ENCODE assay signal across 8 cellular contexts in the genomic region with DNA sequence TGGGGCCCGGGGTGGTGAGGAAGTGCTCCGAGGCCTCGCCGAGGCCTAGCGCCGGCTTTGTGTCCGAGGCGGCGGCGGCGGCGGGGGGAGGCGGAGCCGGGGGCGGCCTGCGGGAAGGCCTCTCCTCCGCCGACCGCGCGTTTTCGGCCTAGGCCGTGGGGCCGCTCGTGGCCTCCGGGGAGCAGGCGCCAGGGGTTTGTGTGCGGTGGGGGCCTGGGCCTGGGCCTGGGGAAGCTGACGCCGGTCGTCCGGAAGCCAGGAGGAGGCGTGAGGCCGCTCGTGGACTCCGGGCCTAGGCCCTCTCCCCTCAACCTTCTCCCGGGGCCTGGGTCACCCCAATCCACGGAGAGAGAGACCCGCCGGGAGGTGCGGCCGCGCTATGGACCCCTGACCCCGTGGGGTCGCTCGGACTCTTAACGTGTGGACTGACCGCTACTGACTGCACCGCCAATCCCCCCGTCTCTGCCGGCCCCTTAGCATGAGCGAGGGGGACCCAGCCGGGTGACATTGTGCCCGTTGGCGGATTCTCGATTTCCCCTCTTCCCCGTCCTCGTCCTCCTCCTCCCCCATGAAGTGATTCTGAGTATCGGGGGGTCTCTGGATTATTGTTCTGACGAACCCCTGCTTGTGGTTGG. TPM values are rescaled to one million over a fixed set of nuclear protein-coding genes. Genes with fewer than 3 reads are reported as not detected.
DNase-seq lines count a peak whose midpoint lies in the region; ATAC-seq and TF ChIP-seq lines count a peak whose summit lies in the region.

No MANE protein-coding gene starts in this region.

- H3K27ac ChIP-seq in caudate nucleus (ENCODE audit: low read depth, low read length): peak overlapping the region; percentile 98
- peak overlapping the region; percentile 98 to 100 for H3K27ac ChIP-seq in liver (ENCODE audit: low read depth in 1 of 2, low read length in 2 of 2)

- H3K9me3 ChIP-seq in liver (ENCODE audit: control insufficient read depth in 4 of 4, low read length in 3 of 4): no peaks in the 10 kb centered on the region

- peak; percentile 27 for DNase-seq in activated T-cell treated with anti-CD3 and anti-CD28 coated beads for 1 hour (ENCODE audit: low read depth)
- DNase-seq in activated T-cell treated with anti-CD3 and anti-CD28 coated beads, Interleukin-2, amount 50 U/mL, for 48 hours: no peak
- DNase-seq in T-helper 22 cell (ENCODE audit: low read depth): peak; percentile 41
- peak in 25 of 61 donors; percentile 20 to 77 (median 51) for DNase-seq in caudate nucleus (lab: John Stamatoyannopoulos, UW)
- DNase-seq in stimulated activated CD4-positive, alpha-beta T cell treated with anti-CD3 and anti-CD28 coated beads, Interleukin-4, amount 100 ng/mL, for 48 hours (ENCODE audit: low read depth in 2 of 2): peak; percentile 46 to 50
- DNase-seq in islet precursor cell: no peak

- peak; percentile 43 for ATAC-seq in HG03159 (IDR thresholded peaks at IDR 0.05; ENCODE audit: unreplicated experiment)

- H3K4me1 ChIP-seq in liver (ENCODE audit: control insufficient read depth in 4 of 4, insufficient read depth in 4 of 4, low read length in 3 of 4): peaks cover 7 to 40% (median 22%) of the 10 kb centered on the region in 4 donors

- no peak for TF ChIP-seq RAD21 in liver (IDR thresholded peaks at IDR 0.05)

- no peak for TF ChIP-seq CTCF in liver (IDR thresholded peaks at IDR 0.05; ENCODE audit: low read depth, low read length, missing input control)

- peak overlapping the region; percentile 73 to 93 (median 85) for H3K4me3 ChIP-seq in liver (ENCODE audit: low read depth in 1 of 3, low read length in 3 of 3)

- H3K9ac ChIP-seq in liver (ENCODE audit: low read depth in 1 of 2, low read length in 2 of 2): peak overlapping the region; percentile 98 to 100

- WGBS in liver: under 1% methylated on average over 60 of the region's 60 CpGs

- H3K27me3 ChIP-seq in liver (ENCODE audit: control insufficient read depth in 4 of 4, insufficient read depth in 4 of 4, low read length in 3 of 4): no peaks in the 10 kb centered on the region

- peaks cover 0 to 2% (median 1%) of the 10 kb centered on the region in 4 donors for H3K36me3 ChIP-seq in liver (ENCODE audit: control insufficient read depth in 4 of 4, insufficient read depth in 3 of 4, low read depth in 1 of 4, low read length in 3 of 4)

TF ChIP-seq in liver, 16 proteins besides CTCF, POLR2A, EP300 and RAD21:
- no peak for TF ChIP-seq HNF4G (IDR thresholded peaks at IDR 0.05)
- no peak for TF ChIP-seq SP1 (IDR thresholded peaks at IDR 0.05)
- TF ChIP-seq JUND (IDR thresholded peaks at IDR 0.05): no peak
- no peak for TF ChIP-seq FOXA1 (IDR thresholded peaks at IDR 0.05)
- TF ChIP-seq, protein P1, sequence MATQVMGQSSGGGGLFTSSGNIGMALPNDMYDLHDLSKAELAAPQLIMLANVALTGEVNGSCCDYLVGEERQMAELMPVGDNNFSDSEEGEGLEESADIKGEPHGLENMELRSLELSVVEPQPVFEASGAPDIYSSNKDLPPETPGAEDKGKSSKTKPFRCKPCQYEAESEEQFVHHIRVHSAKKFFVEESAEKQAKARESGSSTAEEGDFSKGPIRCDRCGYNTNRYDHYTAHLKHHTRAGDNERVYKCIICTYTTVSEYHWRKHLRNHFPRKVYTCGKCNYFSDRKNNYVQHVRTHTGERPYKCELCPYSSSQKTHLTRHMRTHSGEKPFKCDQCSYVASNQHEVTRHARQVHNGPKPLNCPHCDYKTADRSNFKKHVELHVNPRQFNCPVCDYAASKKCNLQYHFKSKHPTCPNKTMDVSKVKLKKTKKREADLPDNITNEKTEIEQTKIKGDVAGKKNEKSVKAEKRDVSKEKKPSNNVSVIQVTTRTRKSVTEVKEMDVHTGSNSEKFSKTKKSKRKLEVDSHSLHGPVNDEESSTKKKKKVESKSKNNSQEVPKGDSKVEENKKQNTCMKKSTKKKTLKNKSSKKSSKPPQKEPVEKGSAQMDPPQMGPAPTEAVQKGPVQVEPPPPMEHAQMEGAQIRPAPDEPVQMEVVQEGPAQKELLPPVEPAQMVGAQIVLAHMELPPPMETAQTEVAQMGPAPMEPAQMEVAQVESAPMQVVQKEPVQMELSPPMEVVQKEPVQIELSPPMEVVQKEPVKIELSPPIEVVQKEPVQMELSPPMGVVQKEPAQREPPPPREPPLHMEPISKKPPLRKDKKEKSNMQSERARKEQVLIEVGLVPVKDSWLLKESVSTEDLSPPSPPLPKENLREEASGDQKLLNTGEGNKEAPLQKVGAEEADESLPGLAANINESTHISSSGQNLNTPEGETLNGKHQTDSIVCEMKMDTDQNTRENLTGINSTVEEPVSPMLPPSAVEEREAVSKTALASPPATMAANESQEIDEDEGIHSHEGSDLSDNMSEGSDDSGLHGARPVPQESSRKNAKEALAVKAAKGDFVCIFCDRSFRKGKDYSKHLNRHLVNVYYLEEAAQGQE (IDR thresholded peaks at IDR 0.05): no peak
- TF ChIP-seq, protein P2, sequence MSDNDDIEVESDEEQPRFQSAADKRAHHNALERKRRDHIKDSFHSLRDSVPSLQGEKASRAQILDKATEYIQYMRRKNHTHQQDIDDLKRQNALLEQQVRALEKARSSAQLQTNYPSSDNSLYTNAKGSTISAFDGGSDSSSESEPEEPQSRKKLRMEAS (IDR thresholded peaks at IDR 0.05): no peak
- TF ChIP-seq TAF1 (conservative IDR thresholded peaks at IDR 0.05): no peak
- TF ChIP-seq RXRA (IDR thresholded peaks at IDR 0.05): no peak
- no peak for TF ChIP-seq FOXA2 (IDR thresholded peaks at IDR 0.05)
- TF ChIP-seq NR2F2 (IDR thresholded peaks at IDR 0.05): no peak
- TF ChIP-seq YY1 (IDR thresholded peaks at IDR 0.05): no peak
- TF ChIP-seq GABPA (IDR thresholded peaks at IDR 0.05 in 1 of 2, conservative IDR thresholded peaks at IDR 0.05 in 1 of 2): no peak
- no peak for TF ChIP-seq EGR1 (IDR thresholded peaks at IDR 0.05; ENCODE audit: low read depth in 2 of 2)
- TF ChIP-seq, protein P3, sequence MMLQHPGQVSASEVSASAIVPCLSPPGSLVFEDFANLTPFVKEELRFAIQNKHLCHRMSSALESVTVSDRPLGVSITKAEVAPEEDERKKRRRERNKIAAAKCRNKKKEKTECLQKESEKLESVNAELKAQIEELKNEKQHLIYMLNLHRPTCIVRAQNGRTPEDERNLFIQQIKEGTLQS (IDR thresholded peaks at IDR 0.05): no peak
- TF ChIP-seq, protein P4, sequence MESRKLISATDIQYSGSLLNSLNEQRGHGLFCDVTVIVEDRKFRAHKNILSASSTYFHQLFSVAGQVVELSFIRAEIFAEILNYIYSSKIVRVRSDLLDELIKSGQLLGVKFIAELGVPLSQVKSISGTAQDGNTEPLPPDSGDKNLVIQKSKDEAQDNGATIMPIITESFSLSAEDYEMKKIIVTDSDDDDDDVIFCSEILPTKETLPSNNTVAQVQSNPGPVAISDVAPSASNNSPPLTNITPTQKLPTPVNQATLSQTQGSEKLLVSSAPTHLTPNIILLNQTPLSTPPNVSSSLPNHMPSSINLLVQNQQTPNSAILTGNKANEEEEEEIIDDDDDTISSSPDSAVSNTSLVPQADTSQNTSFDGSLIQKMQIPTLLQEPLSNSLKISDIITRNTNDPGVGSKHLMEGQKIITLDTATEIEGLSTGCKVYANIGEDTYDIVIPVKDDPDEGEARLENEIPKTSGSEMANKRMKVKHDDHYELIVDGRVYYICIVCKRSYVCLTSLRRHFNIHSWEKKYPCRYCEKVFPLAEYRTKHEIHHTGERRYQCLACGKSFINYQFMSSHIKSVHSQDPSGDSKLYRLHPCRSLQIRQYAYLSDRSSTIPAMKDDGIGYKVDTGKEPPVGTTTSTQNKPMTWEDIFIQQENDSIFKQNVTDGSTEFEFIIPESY (IDR thresholded peaks at IDR 0.05): no peak
- TF ChIP-seq HNF4A (conservative IDR thresholded peaks at IDR 0.05): no peak

RNA-seq across cellular contexts. Expression of a gene that starts 0.6 kb away (rescaled TPM):
- 10 to 100 TPM; 13.1 to 35.8 TPM for total RNA-seq in liver
- 10 to 100 TPM in 1 of 2 donors, 1 to 10 TPM in 1; 8.1 to 10.5 TPM for polyA plus RNA-seq in liver

Comparison
In these comparisons a context has a peak if more than half of its experiments do, and no peak if none do; other contexts are left out.
1. DNase-seq: peak in activated T-cell treated with anti-CD3 and anti-CD28 coated beads for 1 hour (single experiment), T-helper 22 cell (single experiment) and stimulated activated CD4-positive, alpha-beta T cell treated with anti-CD3 and anti-CD28 coated beads, Interleukin-4, amount 100 ng/mL, for 48 hours (2 of 2); none in activated T-cell treated with anti-CD3 and anti-CD28 coated beads, Interleukin-2, amount 50 U/mL, for 48 hours (0 of 2) and islet precursor cell (single experiment).